9 cellular contexts compared by ENCODE assay signal in the genomic region with DNA sequence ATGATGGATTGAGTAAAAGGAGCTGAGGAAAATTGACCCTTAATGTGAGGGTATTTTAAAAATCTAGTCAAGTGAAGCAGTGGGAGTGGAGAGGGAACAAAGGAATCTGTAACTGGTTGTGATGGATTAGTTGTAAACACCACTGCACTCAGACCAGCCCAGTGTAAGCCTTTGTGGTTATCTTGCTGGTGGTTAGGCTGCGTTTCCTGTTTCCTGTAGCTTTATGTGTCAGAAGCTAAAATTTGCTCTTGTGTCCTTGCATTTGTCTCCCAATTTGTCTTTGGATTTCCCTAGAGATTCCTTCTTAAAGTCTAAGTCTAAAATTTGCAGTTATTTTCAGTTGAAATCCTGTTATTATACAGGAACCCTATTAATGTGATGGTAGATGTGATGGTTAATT. TPM values are rescaled to one million over a fixed set of nuclear protein-coding genes. Genes with fewer than 3 reads are reported as not detected.
DNase-seq lines count a peak whose midpoint lies in the region; ATAC-seq and TF ChIP-seq lines count a peak whose summit lies in the region.
"Had no signal": no experiment of that assay in that cellular context is flagged by ENCODE, and none has a peak within 500 bp of the region (broad histone marks: within the 10 kb centered on the region; RNA-seq: fewer than 3 reads in every experiment).

No MANE protein-coding gene starts in this region.

- peaks cover 12% of the 10 kb centered on the region for H3K9me3 Mint-ChIP-seq in activated naive CD8-positive, alpha-beta T cell treated with anti-CD3 and anti-CD28 coated beads, Interleukin-2, amount 10 ng/mL, durations not matched to agents 7 days and 5 days

- H3K36me3 ChIP-seq in upper lobe of right lung (no peaks in the 10 kb centered on the region), hepatocyte (replicated peaks; ENCODE audit: insufficient read depth, low read depth) (no peaks in the 10 kb centered on the region)

- no peak overlapping the region for H3K4me2 ChIP-seq in hepatocyte

- no peaks in the 10 kb centered on the region for H3K9me2 ChIP-seq in hepatocyte (replicated peaks; ENCODE audit: insufficient read depth)

- no peaks in the 10 kb centered on the region for H4K20me1 ChIP-seq in hepatocyte (ENCODE audit: insufficient read depth, poor library complexity, severe bottlenecking)

- H3K4me1 ChIP-seq in upper lobe of right lung (no peaks in the 10 kb centered on the region), hepatocyte (ENCODE audit: insufficient read depth) (no peaks in the 10 kb centered on the region)

- H3K27ac ChIP-seq in upper lobe of right lung (no peak overlapping the region), hepatocyte (no peak overlapping the region)

- H2AFZ ChIP-seq in hepatocyte: no peak overlapping the region

- peak overlapping the region; percentile 69 for H3K4me3 Mint-ChIP-seq in activated naive CD8-positive, alpha-beta T cell treated with anti-CD3 and anti-CD28 coated beads, Interleukin-2, amount 10 ng/mL, durations not matched to agents 7 days and 5 days

- H3K27me3 ChIP-seq in upper lobe of right lung (no peaks in the 10 kb centered on the region), hepatocyte (no peaks in the 10 kb centered on the region)

- TF ChIP-seq CTCF in upper lobe of right lung (IDR thresholded peaks at IDR 0.05) (no peak), hepatocyte (IDR thresholded peaks at IDR 0.05; ENCODE audit: poor library complexity) (no peak)

- peak; percentile 13 for DNase-seq in stimulated activated CD8-positive, alpha-beta memory T cell treated with anti-CD3 and anti-CD28 coated beads, Interleukin-12 subunit alpha, Interleukin-12 subunit beta, amount 100 ng/mL, for 1 hour (ENCODE audit: low read depth)
- DNase-seq in stimulated activated CD8-positive, alpha-beta memory T cell treated with anti-CD3 and anti-CD28 coated beads, Interleukin-4, amount 100 ng/mL, for 48 hours: no peak
- DNase-seq in activated naive CD8-positive, alpha-beta T cell treated with anti-CD3 and anti-CD28 coated beads, Interleukin-2, amount 10 ng/mL, durations not matched to agents 7 days and 5 days: no peak
- DNase-seq in upper lobe of right lung: no peak
- DNase-seq in hepatocyte (ENCODE audit: low spot score): no peak
- DNase-seq in stimulated activated naive CD4-positive, alpha-beta T cell (lab: John Stamatoyannopoulos, UW): no peak
- DNase-seq in activated CD8-positive, alpha-beta memory T cell treated with anti-CD3 and anti-CD28 coated beads, Interleukin-2, amount 50 U/mL, for 48 hours: no peak

- POLR2A ChIA-PET in activated naive CD8-positive, alpha-beta T cell treated with anti-CD3 and anti-CD28 coated beads, Interleukin-2, amount 10 ng/mL, durations not matched to agents 7 days and 5 days (lab: Charles Lee): interaction anchor here (0.9 to 1.3 kb wide), 2 partner anchors 12 to 476 kb away, joined by 3 read pairs; partner anchors contain the start of gene FOCAD

- no peaks in the 10 kb centered on the region for H3K79me2 ChIP-seq in hepatocyte

- H3K27ac Mint-ChIP-seq in activated naive CD8-positive, alpha-beta T cell treated with anti-CD3 and anti-CD28 coated beads, Interleukin-2, amount 10 ng/mL, durations not matched to agents 7 days and 5 days: peak overlapping the region; percentile 80

- H3K4me3 ChIP-seq in upper lobe of right lung (no peak overlapping the region), hepatocyte (no peak overlapping the region)

- H3K4me1 Mint-ChIP-seq in activated naive CD8-positive, alpha-beta T cell treated with anti-CD3 and anti-CD28 coated beads, Interleukin-2, amount 10 ng/mL, durations not matched to agents 7 days and 5 days: peaks cover 43% of the 10 kb centered on the region

- WGBS in hepatocyte (ENCODE audit: low lambda C conversion rate, missing lambda C conversion rate): 29% methylated on average over 1 of the region's 1 CpG

- no peaks in the 10 kb centered on the region for H3K27me3 Mint-ChIP-seq in activated naive CD8-positive, alpha-beta T cell treated with anti-CD3 and anti-CD28 coated beads, Interleukin-2, amount 10 ng/mL, durations not matched to agents 7 days and 5 days

- ATAC-seq in HG03175 (IDR thresholded peaks at IDR 0.05; ENCODE audit: unreplicated experiment) (peak; percentile 88), upper lobe of right lung (peak; percentile 35)
- ATAC-seq in activated naive CD8-positive, alpha-beta T cell treated with anti-CD3 and anti-CD28 coated beads, Interleukin-2, amount 10 ng/mL, durations not matched to agents 7 days and 5 days (ENCODE audit: low read depth): peak; percentile 87

- H3K36me3 Mint-ChIP-seq in activated naive CD8-positive, alpha-beta T cell treated with anti-CD3 and anti-CD28 coated beads, Interleukin-2, amount 10 ng/mL, durations not matched to agents 7 days and 5 days: peaks cover 29% of the 10 kb centered on the region

- intact Hi-C loops in upper lobe of right lung (cut with DNase I): no loop called here

- H3K9me3 ChIP-seq in upper lobe of right lung (no peaks in the 10 kb centered on the region), hepatocyte (ENCODE audit: low read depth) (no peaks in the 10 kb centered on the region)

RNA-seq across cellular contexts. Expression of gene IFNA21, which starts 6.3 kb away (rescaled TPM):
- total RNA-seq in activated naive CD8-positive, alpha-beta T cell treated with anti-CD3 and anti-CD28 coated beads, Interleukin-2, amount 10 ng/mL, durations not matched to agents 7 days and 5 days: not detected
- total RNA-seq in upper lobe of right lung (not detected), hepatocyte (not detected in 2 replicates)
- not detected in 2 replicates for polyA plus RNA-seq in hepatocyte
- total RNA-seq: mononuclear cell had no signal

RNA-seq across cellular contexts. Expression of gene IFNW1, which starts 18.5 kb away (rescaled TPM):
- not detected for total RNA-seq in activated naive CD8-positive, alpha-beta T cell treated with anti-CD3 and anti-CD28 coated beads, Interleukin-2, amount 10 ng/mL, durations not matched to agents 7 days and 5 days
- total RNA-seq in upper lobe of right lung: not detected
- total RNA-seq in hepatocyte: not detected in 2 replicates
- polyA plus RNA-seq in hepatocyte: not detected in 2 replicates

RNA-seq across cellular contexts. Expression of gene IFNA4, which starts 27.2 kb away (rescaled TPM):
- total RNA-seq in activated naive CD8-positive, alpha-beta T cell treated with anti-CD3 and anti-CD28 coated beads, Interleukin-2, amount 10 ng/mL, durations not matched to agents 7 days and 5 days: not detected
- total RNA-seq in upper lobe of right lung (not detected), hepatocyte (not detected in 2 replicates)
- polyA plus RNA-seq in hepatocyte: not detected in 2 replicates
- total RNA-seq: mononuclear cell had no signal

RNA-seq across cellular contexts. Expression of gene IFNA7, which starts 41.8 kb away (rescaled TPM):
- total RNA-seq in activated naive CD8-positive, alpha-beta T cell treated with anti-CD3 and anti-CD28 coated beads, Interleukin-2, amount 10 ng/mL, durations not matched to agents 7 days and 5 days: not detected
- total RNA-seq in upper lobe of right lung (not detected), hepatocyte (not detected in 2 replicates)
- polyA plus RNA-seq in hepatocyte: not detected in 2 replicates
- total RNA-seq: mononuclear cell had no signal

RNA-seq across cellular contexts. Expression of gene IFNA10, which starts 46.8 kb away (rescaled TPM):
- total RNA-seq in activated naive CD8-positive, alpha-beta T cell treated with anti-CD3 and anti-CD28 coated beads, Interleukin-2, amount 10 ng/mL, durations not matched to agents 7 days and 5 days: not detected
- total RNA-seq in upper lobe of right lung: not detected
- total RNA-seq in hepatocyte: not detected in 2 replicates
- polyA plus RNA-seq in hepatocyte: not detected in 2 replicates
- total RNA-seq: mononuclear cell had no signal

Comparison
In these comparisons a context has a peak if more than half of its experiments do, and no peak if none do; other contexts are left out.
1. ATAC-seq: peak in every context shown above with its lines; median percentile 88 in HG03175; 87 in activated naive CD8-positive, alpha-beta T cell treated with anti-CD3 and anti-CD28 coated beads, Interleukin-2, amount 10 ng/mL, durations not matched to agents 7 days and 5 days; 35 in upper lobe of right lung.